In the genomic region with DNA sequence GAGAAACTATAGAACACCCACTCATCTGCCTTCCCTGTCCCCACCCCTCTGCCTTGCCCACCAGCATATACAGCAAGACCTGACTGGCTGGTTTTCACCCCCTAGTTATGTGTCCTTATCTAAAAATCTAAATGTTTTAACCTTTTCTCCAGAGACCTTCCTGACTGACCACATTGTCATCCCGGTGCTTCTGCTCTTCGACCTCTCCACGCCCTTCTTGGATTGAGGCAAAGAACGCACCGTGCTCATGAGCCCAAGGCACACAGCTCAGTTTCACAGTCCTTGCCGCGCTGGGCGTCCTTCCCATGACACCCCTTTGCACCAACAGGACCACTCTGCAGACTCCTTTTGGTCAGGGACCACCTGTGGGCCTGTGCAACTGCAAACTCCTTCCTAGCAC, we compare ENCODE assay signal across 23 cellular contexts.
"Had no signal": no experiment of that assay in that cellular context is flagged by ENCODE, and none has a peak within 500 bp of the region (broad histone marks: within the 10 kb centered on the region; RNA-seq: fewer than 3 reads in every experiment).

No MANE protein-coding gene starts in this region.

- H3K36me3 ChIP-seq: neutrophil, pancreas, right atrium auricular region, uterus had no signal

- H3K27me3 ChIP-seq: esophagus muscularis mucosa, neutrophil, pancreas, right atrium auricular region, uterus had no signal

- DNase-seq: activated CD4-positive, alpha-beta T cell treated with anti-CD3 and anti-CD28 coated beads, Interleukin-2, amount 50 U/mL, for 4 hours; activated effector memory CD4-positive, alpha-beta T cell treated with anti-CD3 and anti-CD28 coated beads, Interleukin-2, amount 50 U/mL, for 16 hours; activated naive CD4-positive, alpha-beta T cell treated with anti-CD3 and anti-CD28 coated beads, Interleukin-2, amount 10 ng/mL, durations not matched to agents 7 days and 5 days; activated T-cell treated with anti-CD3 and anti-CD28 coated beads, Interleukin-2, amount 50 U/mL, for 48 hours; amygdala; glutamatergic neuron; hippocampal formation; midbrain; pancreas; psoas muscle; stimulated activated CD4-positive, alpha-beta T cell treated with anti-CD3 and anti-CD28 coated beads, Interleukin-12 subunit alpha, Interleukin-12 subunit beta, amount 100 ng/mL, for 4 hours; stimulated activated CD4-positive, alpha-beta T cell treated with anti-CD3 and anti-CD28 coated beads, Interleukin-4, amount 100 ng/mL, for 4 hours; stimulated activated naive CD8-positive, alpha-beta T cell treated with anti-CD3 and anti-CD28 coated beads, Interleukin-15, Interleukin-2, amounts not matched to agents 100 U/mL and 50 U/mL, for 24 hours; uterus had no signal

- H3K4me1 ChIP-seq: esophagus muscularis mucosa, pancreas, psoas muscle, right atrium auricular region, uterus had no signal

- H3K4me3 ChIP-seq: coronary artery, esophagus muscularis mucosa, pancreas, psoas muscle, right atrium auricular region, uterus had no signal

- FAIRE-seq: bronchial epithelial cell, frontal cortex, pancreas had no signal

- H3K4me3 Mint-ChIP-seq: activated naive CD4-positive, alpha-beta T cell treated with anti-CD3 and anti-CD28 coated beads, Interleukin-2, amount 10 ng/mL, durations not matched to agents 7 days and 5 days; nephron; T-helper 2 cell treated with Interferon-gamma antibody and Interleukin-4, amounts not matched to agents 5 μg/mL and 100 μg/mL, for 36 hours had no signal

- H3K27me3 Mint-ChIP-seq: activated naive CD4-positive, alpha-beta T cell treated with anti-CD3 and anti-CD28 coated beads, Interleukin-2, amount 10 ng/mL, durations not matched to agents 7 days and 5 days had no signal

- H3K27ac Mint-ChIP-seq: activated naive CD4-positive, alpha-beta T cell treated with anti-CD3 and anti-CD28 coated beads, Interleukin-2, amount 10 ng/mL, durations not matched to agents 7 days and 5 days; nephron; T-helper 2 cell treated with Interferon-gamma antibody and Interleukin-4, amounts not matched to agents 5 μg/mL and 100 μg/mL, for 36 hours had no signal

- H3K9me3 ChIP-seq: esophagus muscularis mucosa, neutrophil, pancreas, psoas muscle, right atrium auricular region, uterus had no signal

- H3K27ac ChIP-seq: coronary artery, esophagus muscularis mucosa, neutrophil, pancreas, psoas muscle, right atrium auricular region, uterus, VCaP had no signal

- H3K4me1 Mint-ChIP-seq: nephron had no signal

- H3K9me3 Mint-ChIP-seq: activated naive CD4-positive, alpha-beta T cell treated with anti-CD3 and anti-CD28 coated beads, Interleukin-2, amount 10 ng/mL, durations not matched to agents 7 days and 5 days; nephron; T-helper 2 cell treated with Interferon-gamma antibody and Interleukin-4, amounts not matched to agents 5 μg/mL and 100 μg/mL, for 36 hours had no signal

- ATAC-seq: pancreas; psoas muscle; stimulated activated naive CD8-positive, alpha-beta T cell treated with anti-CD3 and anti-CD28 coated beads, Interleukin-15, Interleukin-2, amounts not matched to agents 100 U/mL and 50 U/mL, for 24 hours had no signal
